Comparison of ENCODE assay signal across 17 cellular contexts in genomic region chr2:118242216-118242615, GRCh38.
DNase-seq lines count a peak whose midpoint lies in the region; ATAC-seq and TF ChIP-seq lines count a peak whose summit lies in the region.
"Had no signal": no experiment of that assay in that cellular context is flagged by ENCODE, and none has a peak within 500 bp of the region (broad histone marks: within the 10 kb centered on the region; RNA-seq: fewer than 3 reads in every experiment).

No MANE protein-coding gene starts in this region.

- peak overlapping the region; percentile 25 for H3K27ac ChIP-seq in PC-9
- H3K27ac ChIP-seq: SK-N-MC, testis had no signal

- POLR2A ChIA-PET in PC-9 (lab: Charles Lee; ENCODE audit: unreplicated experiment): interaction anchor here (0.6 kb wide), 2 partner anchors 8 to 239 kb away, joined by 3 to 7 read pairs; no protein-coding TSS in a partner anchor

- H3K79me2 ChIP-seq in PC-9 (ENCODE audit: low read depth): no peaks in the 10 kb centered on the region

- H3F3A ChIP-seq in PC-9 (ENCODE audit: insufficient read depth, low read depth): peaks cover 18% of the 10 kb centered on the region

- no peak overlapping the region for H3K4me3 ChIP-seq in PC-9
- H3K4me3 ChIP-seq: HAP-1, SK-N-MC, testis had no signal

- TF ChIP-seq CTCF in PC-9 (conservative IDR thresholded peaks at IDR 0.05): peak; percentile 39

- ATAC-seq in activated T-cell treated with anti-CD3 and anti-CD28 coated beads, Interleukin-2, amount 50 U/mL, for 72 hours (replicated peaks in 1 of 2): peak; percentile 51 to 64
- ATAC-seq in HG03060 (IDR thresholded peaks at IDR 0.05; ENCODE audit: low read depth, unreplicated experiment) (peak; percentile 90), HG03139 (IDR thresholded peaks at IDR 0.05; ENCODE audit: unreplicated experiment) (no peak)
- ATAC-seq in stimulated activated naive B cell treated with anti-CD40 and anti-IgM and Interleukin-4, amounts not matched to agents 10 μg/mL and 1 μg/mL and 100 μg/mL, for 72 hours (replicated peaks): peak; percentile 21 to 41

- no peak for DNase-seq in activated T-cell treated with anti-CD3 and anti-CD28 coated beads, Interleukin-2, amount 50 U/mL, for 72 hours
- no peak for DNase-seq in activated T-cell treated with anti-CD3 and anti-CD28 coated beads, Interleukin-2, amount 50 U/mL, for 24 hours
- DNase-seq in PC-9 (peak; percentile 61 to 97), activated gamma-delta T cell (lab: John Stamatoyannopoulos, UW) (no peak), NOMO-1 (lab: John Stamatoyannopoulos, UW; ENCODE audit: unreplicated experiment in 2 of 2) (no peak)
- no peak for DNase-seq in stimulated activated naive B cell treated with anti-CD40 and anti-IgM and Interleukin-4, amounts not matched to agents 10 μg/mL and 1 μg/mL and 100 μg/mL, for 72 hours
- DNase-seq: activated CD4-positive, CD25-positive, alpha-beta regulatory T cell treated with anti-CD3 and anti-CD28 coated beads, Interleukin-2, amount 50 U/mL, for 72 hours; DMS153; erythroblast; NCI-H1436 treated with DMSO at 0.1 percent for 48 hours; NCI-H774; testis had no signal

- H3K9me3 ChIP-seq in PC-9 (ENCODE audit: insufficient read depth, low read depth): 0 out of 2 replicates have a peak, but pooled peaks cover 3% of the 10 kb centered on the region
- H3K9me3 ChIP-seq: HAP-1, testis had no signal

- no peak overlapping the region for H3K27ac Mint-ChIP-seq in activated T-cell treated with anti-CD3 and anti-CD28 coated beads, Interleukin-2, amount 50 U/mL, for 72 hours
- no peak overlapping the region for H3K27ac Mint-ChIP-seq in activated T-cell treated with anti-CD3 and anti-CD28 coated beads, Interleukin-2, amount 50 U/mL, for 24 hours
- no peak overlapping the region for H3K27ac Mint-ChIP-seq in stimulated activated naive B cell treated with anti-CD40 and anti-IgM and Interleukin-4, amounts not matched to agents 10 μg/mL and 1 μg/mL and 100 μg/mL, for 72 hours

- H3K27me3 Mint-ChIP-seq in activated T-cell treated with anti-CD3 and anti-CD28 coated beads, Interleukin-2, amount 50 U/mL, for 72 hours (ENCODE audit: low read depth): peaks cover 40% of the 10 kb centered on the region
- H3K27me3 Mint-ChIP-seq in activated T-cell treated with anti-CD3 and anti-CD28 coated beads, Interleukin-2, amount 50 U/mL, for 24 hours: peaks cover 64% of the 10 kb centered on the region
- H3K27me3 Mint-ChIP-seq in stimulated activated naive B cell treated with anti-CD40 and anti-IgM and Interleukin-4, amounts not matched to agents 10 μg/mL and 1 μg/mL and 100 μg/mL, for 72 hours: peaks cover 40 to 50% of the 10 kb centered on the region in 2 donors

- H3K9me3 Mint-ChIP-seq in activated T-cell treated with anti-CD3 and anti-CD28 coated beads, Interleukin-2, amount 50 U/mL, for 72 hours: peaks cover 0 to 2% of the 10 kb centered on the region in 2 donors
- peaks cover 9% of the 10 kb centered on the region for H3K9me3 Mint-ChIP-seq in activated T-cell treated with anti-CD3 and anti-CD28 coated beads, Interleukin-2, amount 50 U/mL, for 24 hours
- H3K9me3 Mint-ChIP-seq in stimulated activated naive B cell treated with anti-CD40 and anti-IgM and Interleukin-4, amounts not matched to agents 10 μg/mL and 1 μg/mL and 100 μg/mL, for 72 hours: peaks cover 0 to 4% of the 10 kb centered on the region in 2 donors

- H3K4me2 ChIP-seq in PC-9: peak overlapping the region; percentile 43

- peaks cover 0 to 1% of the 10 kb centered on the region in 2 donors for H3K36me3 Mint-ChIP-seq in activated T-cell treated with anti-CD3 and anti-CD28 coated beads, Interleukin-2, amount 50 U/mL, for 72 hours (ENCODE audit: insufficient read depth in 2 of 2)
- H3K36me3 Mint-ChIP-seq in activated T-cell treated with anti-CD3 and anti-CD28 coated beads, Interleukin-2, amount 50 U/mL, for 24 hours (ENCODE audit: low read depth): no peaks in the 10 kb centered on the region
- H3K36me3 Mint-ChIP-seq in stimulated activated naive B cell treated with anti-CD40 and anti-IgM and Interleukin-4, amounts not matched to agents 10 μg/mL and 1 μg/mL and 100 μg/mL, for 72 hours: peaks cover 0 to 1% of the 10 kb centered on the region in 2 donors

- H3K27me3 ChIP-seq in PC-9 (ENCODE audit: insufficient read depth, low read depth): no peaks in the 10 kb centered on the region
- H3K27me3 ChIP-seq: testis had no signal

- H3K36me3 ChIP-seq in PC-9 (ENCODE audit: low read depth): no peaks in the 10 kb centered on the region
- H3K36me3 ChIP-seq: HAP-1 had no signal

- H3K4me1 ChIP-seq in PC-9 (replicated peaks; ENCODE audit: insufficient read depth): peaks cover 41% of the 10 kb centered on the region
- H3K4me1 ChIP-seq: HAP-1, testis had no signal

- no peaks in the 10 kb centered on the region for H4K20me1 ChIP-seq in PC-9 (ENCODE audit: insufficient read depth)

- BruUV-seq in PC-9 (replicated peaks; lab: Mats Ljungman, UMichigan): no TSS peak

- H3K4me1 Mint-ChIP-seq in activated T-cell treated with anti-CD3 and anti-CD28 coated beads, Interleukin-2, amount 50 U/mL, for 72 hours (ENCODE audit: low read depth): peaks cover 3% of the 10 kb centered on the region
- H3K4me1 Mint-ChIP-seq in activated T-cell treated with anti-CD3 and anti-CD28 coated beads, Interleukin-2, amount 50 U/mL, for 24 hours (ENCODE audit: low read depth): no peaks in the 10 kb centered on the region
- H3K4me1 Mint-ChIP-seq in stimulated activated naive B cell treated with anti-CD40 and anti-IgM and Interleukin-4, amounts not matched to agents 10 μg/mL and 1 μg/mL and 100 μg/mL, for 72 hours: no peaks in the 10 kb centered on the region
- H3K4me1 Mint-ChIP-seq: central memory CD8-positive, alpha-beta T cell had no signal

- intact Hi-C loops in PC-9 (cut with micrococcal nuclease; ENCODE audit: unreplicated experiment): no loop called here

- no peaks in the 10 kb centered on the region for H3K9me2 ChIP-seq in PC-9 (ENCODE audit: insufficient read depth)

- H3K4me3 Mint-ChIP-seq in activated T-cell treated with anti-CD3 and anti-CD28 coated beads, Interleukin-2, amount 50 U/mL, for 72 hours: no peak overlapping the region
- H3K4me3 Mint-ChIP-seq in activated T-cell treated with anti-CD3 and anti-CD28 coated beads, Interleukin-2, amount 50 U/mL, for 24 hours: no peak overlapping the region
- no peak overlapping the region for H3K4me3 Mint-ChIP-seq in stimulated activated naive B cell treated with anti-CD40 and anti-IgM and Interleukin-4, amounts not matched to agents 10 μg/mL and 1 μg/mL and 100 μg/mL, for 72 hours
- H3K4me3 Mint-ChIP-seq: central memory CD8-positive, alpha-beta T cell had no signal

- no peak overlapping the region for H2AFZ ChIP-seq in PC-9

- CTCF ChIA-PET in PC-9 (lab: Charles Lee): interaction anchor here (1.2 kb wide), 1 partner anchor 194 kb away, joined by 4 read pairs; no protein-coding TSS in a partner anchor

Comparison
In these comparisons a context has a peak if more than half of its experiments do, and no peak if none do; other contexts are left out.
1. DNase-seq: peak in PC-9 (2 of 2); none in activated T-cell treated with anti-CD3 and anti-CD28 coated beads, Interleukin-2, amount 50 U/mL, for 72 hours (0 of 2), activated T-cell treated with anti-CD3 and anti-CD28 coated beads, Interleukin-2, amount 50 U/mL, for 24 hours (single experiment), stimulated activated naive B cell treated with anti-CD40 and anti-IgM and Interleukin-4, amounts not matched to agents 10 μg/mL and 1 μg/mL and 100 μg/mL, for 72 hours (single experiment), activated gamma-delta T cell (single experiment) and NOMO-1 (0 of 2).